Comparison of ENCODE assay signal across 13 cellular contexts in the genomic region with DNA sequence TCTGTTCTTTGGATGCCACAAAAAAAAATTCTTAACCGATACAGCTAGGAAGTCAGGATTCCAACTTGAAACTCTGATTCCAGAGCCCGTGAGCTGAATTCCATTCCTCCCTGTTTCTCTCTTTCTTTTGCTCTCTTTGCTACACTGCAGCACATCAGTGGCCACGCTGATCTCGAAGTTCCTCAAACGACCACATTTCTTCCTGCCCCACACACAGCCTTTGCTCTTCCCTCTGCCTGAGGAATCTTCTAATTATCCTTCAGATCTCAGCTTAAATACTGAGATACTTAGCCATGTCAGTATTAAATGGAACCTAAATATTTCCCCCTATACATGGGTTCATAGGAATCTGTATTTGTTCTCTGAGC.
A peak's percentile ranks its signal among the peaks of the same experiment; 100 is the strongest.
DNase-seq lines count a peak whose midpoint lies in the region; ATAC-seq and TF ChIP-seq lines count a peak whose summit lies in the region.
"Had no signal": no experiment of that assay in that cellular context is flagged by ENCODE, and none has a peak within 500 bp of the region (broad histone marks: within the 10 kb centered on the region; RNA-seq: fewer than 3 reads in every experiment).

No MANE protein-coding gene starts in this region.

- no peak for TF ChIP-seq EP300 in SK-N-SH (IDR thresholded peaks at IDR 0.05; ENCODE audit: borderline replicate concordance in 1 of 2, low read depth in 1 of 2, low read length in 1 of 2)

- H3K4me1 Mint-ChIP-seq in natural killer cell treated with Interleukin-12 subunit alpha and Interleukin-12 subunit beta and Interleukin-15 and Interleukin-18, amount 100 ng/mL, for 72 hours (ENCODE audit: low read depth in 2 of 2) = peaks cover 66 to 68% of the 10 kb centered on the region in 2 donors

- no peak overlapping the region for H2AFZ ChIP-seq in SK-N-SH (ENCODE audit: low read depth)

- H3K79me2 ChIP-seq in SK-N-SH (ENCODE audit: insufficient read depth) = peaks cover 97% of the 10 kb centered on the region

- no peak for TF ChIP-seq RAD21 in SK-N-SH (IDR thresholded peaks at IDR 0.05; ENCODE audit: low read length)

- peaks cover 19% of the 10 kb centered on the region for H3F3A ChIP-seq in SK-N-SH (replicated peaks; ENCODE audit: insufficient read depth)

- peaks cover 4 to 69% of the 10 kb centered on the region in 2 experiments for H3K4me1 ChIP-seq in SK-N-SH (ENCODE audit: control insufficient read depth in 1 of 2, insufficient read depth in 2 of 2, low read depth in 1 of 2, low read length in 1 of 2)

- H3K4me3 ChIP-seq in SK-N-SH (ENCODE audit: low read depth in 2 of 2, low read length in 1 of 2) = no peak overlapping the region
- no peak overlapping the region for H3K4me3 ChIP-seq in MG63
- H3K4me3 ChIP-seq: A549 had no signal

- no peaks in the 10 kb centered on the region for H3K27me3 Mint-ChIP-seq in natural killer cell treated with Interleukin-12 subunit alpha and Interleukin-12 subunit beta and Interleukin-15 and Interleukin-18, amount 100 ng/mL, for 72 hours

- H3K27ac Mint-ChIP-seq in activated naive CD4-positive, alpha-beta T cell treated with anti-CD3 and anti-CD28 coated beads, Interleukin-2, amount 50 U/mL, for 72 hours = peak overlapping the region; percentile 12 to 82
- peak overlapping the region; percentile 74 to 93 for H3K27ac Mint-ChIP-seq in natural killer cell treated with Interleukin-12 subunit alpha and Interleukin-12 subunit beta and Interleukin-15 and Interleukin-18, amount 100 ng/mL, for 72 hours

- H3K36me3 ChIP-seq in SK-N-SH (replicated peaks in 1 of 2; ENCODE audit: control insufficient read depth in 1 of 2, insufficient read depth in 2 of 2, low read length in 1 of 2) (peaks cover 0 to 10% of the 10 kb centered on the region in 2 experiments), MG63 (no peaks in the 10 kb centered on the region)

- peak overlapping the region; percentile 79 for H3K4me3 Mint-ChIP-seq in natural killer cell treated with Interleukin-12 subunit alpha and Interleukin-12 subunit beta and Interleukin-15 and Interleukin-18, amount 100 ng/mL, for 72 hours

- POLR2A ChIA-PET in SK-N-SH (lab: Yijun Ruan, JAX) = no interaction called here

- H4K20me1 ChIP-seq in SK-N-SH (ENCODE audit: insufficient read depth) = no peaks in the 10 kb centered on the region

- no peaks in the 10 kb centered on the region for H3K27me3 ChIP-seq in SK-N-SH (ENCODE audit: insufficient read depth)
- no peaks in the 10 kb centered on the region for H3K27me3 ChIP-seq in MG63

- no peak for TF ChIP-seq CTCF in SK-N-SH (IDR thresholded peaks at IDR 0.05)

- H3K9me3 ChIP-seq in SK-N-SH (no peaks in the 10 kb centered on the region), MG63 (no peaks in the 10 kb centered on the region)
- H3K9me3 ChIP-seq: A549 had no signal

- peaks cover 24 to 28% of the 10 kb centered on the region in 2 donors for H3K36me3 Mint-ChIP-seq in activated naive CD4-positive, alpha-beta T cell treated with anti-CD3 and anti-CD28 coated beads, Interleukin-2, amount 50 U/mL, for 72 hours
- no peaks in the 10 kb centered on the region for H3K36me3 Mint-ChIP-seq in natural killer cell treated with Interleukin-12 subunit alpha and Interleukin-12 subunit beta and Interleukin-15 and Interleukin-18, amount 100 ng/mL, for 72 hours

- CTCF ChIA-PET in SK-N-SH (lab: Yijun Ruan, JAX) = interaction anchor here (1.2 kb wide), 1 partner anchor 81 kb away, joined by 3 read pairs; no protein-coding TSS in a partner anchor

- 95% methylated on average over 5 of the region's 5 CpGs for WGBS in SK-N-SH (ENCODE audit: low lambda C conversion rate)

- peak overlapping the region; percentile 34; the same call in 1 of the 2 replicates for H3K4me2 ChIP-seq in SK-N-SH

- H3K9me2 ChIP-seq in SK-N-SH = no peaks in the 10 kb centered on the region

- peak overlapping the region; percentile 78 to 85; a peak in 3 of 4 replicates for H3K27ac ChIP-seq in SK-N-SH (ENCODE audit: low read depth in 2 of 2, low read length in 1 of 2)
- H3K27ac ChIP-seq: WERI-Rb-1 had no signal

- peak overlapping the region; percentile 6; the same call in 1 of the 2 replicates for H3K9ac ChIP-seq in SK-N-SH

- ATAC-seq in SK-N-SH treated with all-trans-retinoic acid at 6 μM for 48 hours (no peak), HG02798 (IDR thresholded peaks at IDR 0.05; ENCODE audit: poor library complexity, unreplicated experiment) (no peak)
- ATAC-seq in activated naive CD4-positive, alpha-beta T cell treated with anti-CD3 and anti-CD28 coated beads, Interleukin-2, amount 50 U/mL, for 72 hours = no peak
- ATAC-seq in natural killer cell treated with Interleukin-12 subunit alpha and Interleukin-12 subunit beta and Interleukin-15 and Interleukin-18, amount 100 ng/mL, for 72 hours = no peak
- ATAC-seq: A549 had no signal

- DNase-seq in SK-N-SH (no peak), KG1 (lab: John Stamatoyannopoulos, UW) (peak; percentile 55), MG63 (no peak), HK-2 (ENCODE audit: unreplicated experiment) (no peak)
- no peak for DNase-seq in activated naive CD4-positive, alpha-beta T cell treated with anti-CD3 and anti-CD28 coated beads, Interleukin-2, amount 50 U/mL, for 72 hours (ENCODE audit: low spot score in 2 of 2)
- DNase-seq in natural killer cell treated with Interleukin-12 subunit alpha and Interleukin-12 subunit beta and Interleukin-15 and Interleukin-18, amount 100 ng/mL, for 72 hours (ENCODE audit: low spot score) = no peak
- DNase-seq: amygdala; NCI-H1417 treated with DMSO at 0.1 percent for 48 hours; stimulated activated CD4-positive, alpha-beta T cell treated with anti-CD3 and anti-CD28 coated beads, Interleukin-2, amount 100 ng/mL, for 48 hours; WERI-Rb-1 had no signal

- H3K9me3 Mint-ChIP-seq in activated naive CD4-positive, alpha-beta T cell treated with anti-CD3 and anti-CD28 coated beads, Interleukin-2, amount 50 U/mL, for 72 hours = no peaks in the 10 kb centered on the region
- H3K9me3 Mint-ChIP-seq in natural killer cell treated with Interleukin-12 subunit alpha and Interleukin-12 subunit beta and Interleukin-15 and Interleukin-18, amount 100 ng/mL, for 72 hours = peaks cover 4% of the 10 kb centered on the region

TF ChIP-seq in SK-N-SH, 30 proteins besides CTCF, POLR2A, EP300 and RAD21:
- TF ChIP-seq SIN3A (IDR thresholded peaks at IDR 0.05; ENCODE audit: borderline replicate concordance, low read depth, low read length) (no peak), EZH2phosphoT487 (IDR thresholded peaks at IDR 0.05; ENCODE audit: borderline replicate concordance, low read depth) (no peak), TCF12 (IDR thresholded peaks at IDR 0.05) (no peak)
- TF ChIP-seq, protein P1, sequence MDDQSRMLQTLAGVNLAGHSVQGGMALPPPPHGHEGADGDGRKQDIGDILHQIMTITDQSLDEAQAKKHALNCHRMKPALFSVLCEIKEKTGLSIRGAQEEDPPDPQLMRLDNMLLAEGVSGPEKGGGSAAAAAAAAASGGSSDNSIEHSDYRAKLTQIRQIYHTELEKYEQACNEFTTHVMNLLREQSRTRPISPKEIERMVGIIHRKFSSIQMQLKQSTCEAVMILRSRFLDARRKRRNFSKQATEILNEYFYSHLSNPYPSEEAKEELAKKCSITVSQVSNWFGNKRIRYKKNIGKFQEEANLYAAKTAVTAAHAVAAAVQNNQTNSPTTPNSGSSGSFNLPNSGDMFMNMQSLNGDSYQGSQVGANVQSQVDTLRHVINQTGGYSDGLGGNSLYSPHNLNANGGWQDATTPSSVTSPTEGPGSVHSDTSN (IDR thresholded peaks at IDR 0.05) = no peak

TF ChIP-seq in SK-N-SH treated with all-trans-retinoic acid at 6 μM for 48 hours, 23 proteins besides CTCF, POLR2A, EP300 and RAD21 (continues in another document):
- TF ChIP-seq GLIS3 (CRISPR knock-in tag; IDR thresholded peaks at IDR 0.05) (no peak), ARNTL (CRISPR knock-in tag; IDR thresholded peaks at IDR 0.05; ENCODE audit: borderline replicate concordance, low read depth) (no peak), ZC3H10 (CRISPR knock-in tag; IDR thresholded peaks at IDR 0.05) (no peak), BACH2 (CRISPR knock-in tag; IDR thresholded peaks at IDR 0.05; ENCODE audit: borderline replicate concordance) (no peak), ZFP30 (CRISPR knock-in tag; IDR thresholded peaks at IDR 0.05) (no peak), RARB (CRISPR knock-in tag; IDR thresholded peaks at IDR 0.05) (no peak), ZNF70 (CRISPR knock-in tag; IDR thresholded peaks at IDR 0.05) (no peak), CREB5 (CRISPR knock-in tag; IDR thresholded peaks at IDR 0.05; ENCODE audit: low read depth) (no peak)
- TF ChIP-seq, protein P2, sequence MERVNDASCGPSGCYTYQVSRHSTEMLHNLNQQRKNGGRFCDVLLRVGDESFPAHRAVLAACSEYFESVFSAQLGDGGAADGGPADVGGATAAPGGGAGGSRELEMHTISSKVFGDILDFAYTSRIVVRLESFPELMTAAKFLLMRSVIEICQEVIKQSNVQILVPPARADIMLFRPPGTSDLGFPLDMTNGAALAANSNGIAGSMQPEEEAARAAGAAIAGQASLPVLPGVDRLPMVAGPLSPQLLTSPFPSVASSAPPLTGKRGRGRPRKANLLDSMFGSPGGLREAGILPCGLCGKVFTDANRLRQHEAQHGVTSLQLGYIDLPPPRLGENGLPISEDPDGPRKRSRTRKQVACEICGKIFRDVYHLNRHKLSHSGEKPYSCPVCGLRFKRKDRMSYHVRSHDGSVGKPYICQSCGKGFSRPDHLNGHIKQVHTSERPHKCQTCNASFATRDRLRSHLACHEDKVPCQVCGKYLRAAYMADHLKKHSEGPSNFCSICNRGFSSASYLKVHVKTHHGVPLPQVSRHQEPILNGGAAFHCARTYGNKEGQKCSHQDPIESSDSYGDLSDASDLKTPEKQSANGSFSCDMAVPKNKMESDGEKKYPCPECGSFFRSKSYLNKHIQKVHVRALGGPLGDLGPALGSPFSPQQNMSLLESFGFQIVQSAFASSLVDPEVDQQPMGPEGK (CRISPR knock-in tag; IDR thresholded peaks at IDR 0.05; ENCODE audit: borderline replicate concordance) = no peak
